8 cellular contexts compared by ENCODE assay signal in genomic region chr9:129176786-129177442, GRCh38. TPM values are rescaled to one million over a fixed set of nuclear protein-coding genes. Genes with fewer than 3 reads are reported as not detected.
DNase-seq lines count a peak whose midpoint lies in the region; ATAC-seq and TF ChIP-seq lines count a peak whose summit lies in the region.

No MANE protein-coding gene starts in this region.

- peak overlapping the region; percentile 70 for H3K4me2 ChIP-seq in SU-DHL-6 (ENCODE audit: low read depth, low read length, poor library complexity, severe bottlenecking)

- H3K27ac ChIP-seq in ACC112 (ENCODE audit: low read depth, low read length) (peak overlapping the region; percentile 76), SU-DHL-6 (ENCODE audit: low read depth, low read length) (no peak overlapping the region), aorta (ENCODE audit: low read depth in 1 of 2, low read length in 2 of 2) (peak overlapping the region; percentile 51 to 85)

- peaks cover 7 to 11% of the 10 kb centered on the region in 2 donors for H3K27me3 Mint-ChIP-seq in effector memory CD8-positive, alpha-beta T cell

- H3K9me2 ChIP-seq in SU-DHL-6 (replicated peaks; ENCODE audit: insufficient read depth, low read length) = no peaks in the 10 kb centered on the region

- H4K20me1 ChIP-seq in SU-DHL-6 (ENCODE audit: low read depth, low read length) = no peaks in the 10 kb centered on the region

- intact Hi-C loops in aorta (cut with DNase I) = loop anchor here (1.0 to 5.0 kb wide), 4 partner anchors 78 to 236 kb away; no protein-coding TSS in a partner anchor

- ATAC-seq in effector memory CD8-positive, alpha-beta T cell (replicated peaks) = no peak
- ATAC-seq in aorta (ENCODE audit: low FRiP score) (no peak), HG03457 (IDR thresholded peaks at IDR 0.05; ENCODE audit: unreplicated experiment) (no peak)

- TF ChIP-seq CTCF in GM12865 (IDR thresholded peaks at IDR 0.05; ENCODE audit: insufficient read depth, low read depth, low read length, missing control alignments) (no peak), SU-DHL-6 (IDR thresholded peaks at IDR 0.05; ENCODE audit: insufficient read depth, low read length, poor library complexity, severe bottlenecking) (no peak)

- H3K36me3 ChIP-seq in ACC112 (ENCODE audit: insufficient read depth, low read length) (no peaks in the 10 kb centered on the region), SU-DHL-6 (ENCODE audit: low read length) (no peaks in the 10 kb centered on the region), mucosa of stomach (ENCODE audit: control insufficient read depth, insufficient read depth, low read length) (no peaks in the 10 kb centered on the region), aorta (ENCODE audit: control insufficient read depth in 1 of 2, insufficient read depth in 2 of 2, low read length in 1 of 2) (no peaks in the 10 kb centered on the region)

- no peak overlapping the region for H2AFZ ChIP-seq in ACC112 (ENCODE audit: low read length, unreplicated experiment)
- no peak overlapping the region for H2AFZ ChIP-seq in SU-DHL-6 (ENCODE audit: low read depth, low read length, severe bottlenecking)

- no peaks in the 10 kb centered on the region for H3K9me3 ChIP-seq in SU-DHL-6 (ENCODE audit: insufficient read depth, low read length)
- H3K9me3 ChIP-seq in mucosa of stomach (ENCODE audit: control insufficient read depth, low read length) = no peaks in the 10 kb centered on the region
- H3K9me3 ChIP-seq in aorta (ENCODE audit: control insufficient read depth, low read length) = no peaks in the 10 kb centered on the region

- H3K27me3 ChIP-seq in ACC112 (ENCODE audit: insufficient read depth, low read length) = no peaks in the 10 kb centered on the region
- no peaks in the 10 kb centered on the region for H3K27me3 ChIP-seq in SU-DHL-6 (ENCODE audit: low read length)
- H3K27me3 ChIP-seq in mucosa of stomach (ENCODE audit: control insufficient read depth, insufficient read depth, low read length) = peaks cover 3% of the 10 kb centered on the region
- H3K27me3 ChIP-seq in aorta (ENCODE audit: control insufficient read depth in 1 of 2, insufficient read depth in 2 of 2, low read length in 1 of 2) = peaks cover 0 to 2% of the 10 kb centered on the region in 2 donors

- peak overlapping the region; percentile 40; the same call in 1 of the 2 replicates for H3K9ac ChIP-seq in SU-DHL-6 (ENCODE audit: low read length)
- H3K9ac ChIP-seq in mucosa of stomach (ENCODE audit: low read length) = peak overlapping the region; percentile 97

- peaks cover 8 to 9% of the 10 kb centered on the region in 2 donors for H3K4me1 Mint-ChIP-seq in effector memory CD8-positive, alpha-beta T cell (ENCODE audit: low read depth in 2 of 2)

- H3K9me3 Mint-ChIP-seq in effector memory CD8-positive, alpha-beta T cell = no peaks in the 10 kb centered on the region

- H3K27ac Mint-ChIP-seq in effector memory CD8-positive, alpha-beta T cell = peak overlapping the region; percentile 55 to 62

- H3K79me2 ChIP-seq in ACC112 (ENCODE audit: control insufficient read depth, insufficient read depth, low read length, unreplicated experiment) = peaks cover 13% of the 10 kb centered on the region
- H3K79me2 ChIP-seq in SU-DHL-6 (ENCODE audit: insufficient read depth, low read length) = no peaks in the 10 kb centered on the region

- DNase-seq in GM12865 (ENCODE audit: low read depth) (peak; percentile 39), aorta (peak; percentile 76 to 83), SKM-1 treated with dmso at 0.1 percent for 144 hours (lab: John Stamatoyannopoulos, UW; ENCODE audit: unreplicated experiment) (no peak)
- DNase-seq in effector memory CD8-positive, alpha-beta T cell = peak in 2 of 3 experiments; percentile 12 to 26

- peaks cover 28% of the 10 kb centered on the region for H3K36me3 Mint-ChIP-seq in effector memory CD8-positive, alpha-beta T cell (ENCODE audit: insufficient read depth)

- H3K4me3 ChIP-seq in ACC112 (ENCODE audit: low read depth, low read length) = peak overlapping the region; percentile 82
- peak overlapping the region; percentile 84 for H3K4me3 ChIP-seq in GM12865 (ENCODE audit: low read depth, low read length)
- peak overlapping the region; percentile 52 for H3K4me3 ChIP-seq in SU-DHL-6 (ENCODE audit: insufficient read depth, low read length, poor library complexity, severe bottlenecking)
- H3K4me3 ChIP-seq in mucosa of stomach (ENCODE audit: low read length) = peak overlapping the region; percentile 63
- peak overlapping the region; percentile 67 to 97 for H3K4me3 ChIP-seq in aorta (ENCODE audit: low read length in 2 of 2)

- peaks cover 3% of the 10 kb centered on the region; the same call in 1 of the 2 replicates for H3F3A ChIP-seq in SU-DHL-6 (ENCODE audit: insufficient read depth)

- H3K4me1 ChIP-seq in ACC112 (ENCODE audit: control insufficient read depth, insufficient read depth, low read length, unreplicated experiment) (peaks cover 19% of the 10 kb centered on the region), mucosa of stomach (ENCODE audit: control insufficient read depth, insufficient read depth, low read length) (peaks cover 35% of the 10 kb centered on the region), aorta (ENCODE audit: control insufficient read depth in 1 of 2, insufficient read depth in 2 of 2, low read length in 2 of 2) (no peaks in the 10 kb centered on the region)

- 1% methylated on average over 39 to 70 of the region's 70 CpGs for WGBS in aorta, 2 donors

- H3K4me3 Mint-ChIP-seq in effector memory CD8-positive, alpha-beta T cell = peak overlapping the region; percentile 87 to 89

RNA-seq across cellular contexts. Expression of gene IER5L, which starts 1.1 kb away (rescaled TPM):
- 10 to 100 TPM; 28.3 to 66.9 TPM for total RNA-seq in aorta
- 10 to 100 TPM in 1 of 2 donors, 1 to 10 TPM in 1; 8.8 to 37.2 TPM for polyA plus RNA-seq in aorta
